1 cellular context compared by ENCODE assay signal in the genomic region with DNA sequence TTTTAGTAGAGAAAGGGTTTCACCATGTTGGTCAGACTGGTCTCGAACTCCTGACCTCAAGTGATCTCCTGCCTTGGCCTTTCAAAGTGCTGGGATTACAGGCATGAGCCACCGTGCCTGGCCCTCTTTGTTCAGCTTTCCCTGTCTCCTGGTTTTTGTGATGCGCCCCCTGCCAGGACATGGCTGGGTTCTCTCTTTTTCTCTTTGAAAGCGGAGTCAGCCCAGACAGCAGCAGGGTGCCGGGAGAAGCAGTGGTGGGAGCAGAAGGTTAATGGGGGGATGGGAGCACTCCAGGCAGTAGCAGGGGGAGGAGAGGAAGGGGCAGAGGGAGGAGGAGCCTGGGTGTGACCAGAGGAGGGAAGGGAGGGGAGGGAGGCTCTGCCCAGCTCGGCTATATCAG.
A peak's percentile ranks its signal among the peaks of the same experiment; 100 is the strongest.
TF ChIP-seq lines count a peak whose summit lies in the region.

No MANE protein-coding gene starts in this region.

TF ChIP-seq in HEK293, 187 proteins besides CTCF, POLR2A, EP300 and RAD21 (continued from another document):
- TF ChIP-seq SALL2 (tag by site-specific recombination; IDR thresholded peaks at IDR 0.05; ENCODE audit: borderline replicate concordance) (no peak), ZNF24 (tag by site-specific recombination; IDR thresholded peaks at IDR 0.05) (no peak), ZNF324 (tag by site-specific recombination; IDR thresholded peaks at IDR 0.05) (no peak), ZNF664 (tag by site-specific recombination; IDR thresholded peaks at IDR 0.05) (no peak), ZNF202 (tag by site-specific recombination; IDR thresholded peaks at IDR 0.05; ENCODE audit: borderline replicate concordance) (no peak), FEZF1 (tag by site-specific recombination; IDR thresholded peaks at IDR 0.05) (no peak), ZNF341 (tag by site-specific recombination; IDR thresholded peaks at IDR 0.05; ENCODE audit: low read depth) (peak; percentile 78), GLIS1 (tag by site-specific recombination; IDR thresholded peaks at IDR 0.05) (0 out of 2 replicates have a peak, but pooled peaks have one; percentile 13), KLF17 (tag by site-specific recombination; IDR thresholded peaks at IDR 0.05) (0 out of 2 replicates have a peak, but pooled peaks have one; percentile 50)
